ENCODE assay signal across 22 cellular contexts in genomic region chr5:93071710-93072109, GRCh38.
DNase-seq lines count a peak whose midpoint lies in the region; ATAC-seq, FAIRE-seq and TF ChIP-seq lines count a peak whose summit lies in the region.
"Had no signal": no experiment of that assay in that cellular context is flagged by ENCODE, and none has a peak within 500 bp of the region (broad histone marks: within the 10 kb centered on the region; RNA-seq: fewer than 3 reads in every experiment).

No MANE protein-coding gene starts in this region.

- no peaks in the 10 kb centered on the region for H3K9me3 ChIP-seq in GM12878 (replicated peaks; ENCODE audit: control insufficient read depth, insufficient read depth, low read length)
- no peaks in the 10 kb centered on the region for H3K9me3 ChIP-seq in CD8-positive, alpha-beta memory T cell (ENCODE audit: low read length)
- H3K9me3 ChIP-seq: BLaER1, HAP-1, SK-N-SH had no signal

- TF ChIP-seq CTCF in GM12878 (IDR thresholded peaks at IDR 0.05 in 2 of 3, conservative IDR thresholded peaks at IDR 0.05 in 1 of 3; ENCODE audit: control insufficient read depth in 2 of 3, extremely low read depth in 1 of 3, insufficient read depth in 1 of 3, low read depth in 3 of 3, low read length in 3 of 3), result no peak
- TF ChIP-seq CTCF in glutamatergic neuron (IDR thresholded peaks at IDR 0.05; ENCODE audit: partially characterized antibody, unreplicated experiment), result no peak

- DNase-seq in GM12878 (ENCODE audit: low read depth, low spot score) (no peak), iPS-NIHi11 (ENCODE audit: low spot score) (no peak), glutamatergic neuron (no peak)
- DNase-seq in CD8-positive, alpha-beta memory T cell, result no peak
- DNase-seq: CD4-positive, CD25-positive, alpha-beta regulatory T cell; GOT3; HFFc6; KBM-7; NCI-H2029 treated with DMSO at 0.1 percent for 48 hours; NCI-H446 treated with DMSO at 0.1 percent for 48 hours; NCI-H526 treated with DMSO at 0.1 percent for 48 hours; SIG-M5; SK-N-SH; SW 1271 had no signal

- no peaks in the 10 kb centered on the region for H3K27me3 ChIP-seq in GM12878 (replicated peaks in 1 of 2; ENCODE audit: control insufficient read depth in 2 of 2, insufficient read depth in 2 of 2, low read length in 1 of 2)
- no peaks in the 10 kb centered on the region for H3K27me3 ChIP-seq in CD8-positive, alpha-beta memory T cell (ENCODE audit: insufficient read depth, low read length, poor library complexity, severe bottlenecking)
- H3K27me3 ChIP-seq: BLaER1 had no signal

- no peak for TF ChIP-seq RAD21 in GM12878 (IDR thresholded peaks at IDR 0.05; ENCODE audit: insufficient read depth, low read depth, low read length)

- CTCF ChIA-PET in GM12878 (lab: Yijun Ruan, JAX), result no interaction called here
- CTCF ChIA-PET in CD8-positive, alpha-beta memory T cell (lab: Charles Lee), result no interaction called here

- WGBS in GM12878 (ENCODE audit: insufficient coverage, insufficient replicate concordance, low lambda C conversion rate, missing lambda C conversion rate), result 0% methylated on average over 1 of the region's 1 CpG

- H3K79me2 ChIP-seq in GM12878 (ENCODE audit: control insufficient read depth, insufficient read depth, low read length), result no peaks in the 10 kb centered on the region

- no peak overlapping the region for H3K4me2 ChIP-seq in GM12878 (ENCODE audit: control insufficient read depth, insufficient read depth)
- H3K4me2 ChIP-seq: BLaER1, SK-N-SH had no signal

- no peak overlapping the region for H3K27ac Mint-ChIP-seq in CD8-positive, alpha-beta memory T cell
- no peak overlapping the region for H3K27ac Mint-ChIP-seq in glutamatergic neuron (ENCODE audit: unreplicated experiment)
- H3K27ac Mint-ChIP-seq: CD4-positive, CD25-positive, alpha-beta regulatory T cell; HFFc6; T-helper 1 cell treated with Interleukin-12 subunit alpha and Interleukin-12 subunit beta and Interleukin-4 antibody, amounts not matched to agents 30 μg/mL and 1 μg/mL, for 36 hours had no signal

- in situ Hi-C loops in GM12878 (cut with MboI), result no loop called here

- H3K4me3 Mint-ChIP-seq in CD8-positive, alpha-beta memory T cell, result no peak overlapping the region
- no peak overlapping the region for H3K4me3 Mint-ChIP-seq in glutamatergic neuron (ENCODE audit: unreplicated experiment)
- H3K4me3 Mint-ChIP-seq: CD4-positive, CD25-positive, alpha-beta regulatory T cell; HFFc6; T-helper 1 cell treated with Interleukin-12 subunit alpha and Interleukin-12 subunit beta and Interleukin-4 antibody, amounts not matched to agents 30 μg/mL and 1 μg/mL, for 36 hours had no signal

- RAD21 ChIA-PET in GM12878 (lab: Charles Lee; ENCODE audit: unreplicated experiment), result no interaction called here

- TF ChIP-seq EP300 in GM12878 (IDR thresholded peaks at IDR 0.05; ENCODE audit: borderline replicate concordance in 1 of 2, control insufficient read depth in 1 of 2, low read depth in 2 of 2, low read length in 2 of 2), result no peak

- FAIRE-seq in A204.1 (lab: Jason Lieb, UNC) (peak; percentile 53), GM12878 (lab: Jason Lieb, UNC) (peak; percentile 13)
- FAIRE-seq: RCC 7860 had no signal

- POLR2A ChIA-PET in GM12878 (lab: Charles Lee), result no interaction called here
- POLR2A ChIA-PET in CD8-positive, alpha-beta memory T cell (lab: Charles Lee), result no interaction called here

- no peaks in the 10 kb centered on the region for H3K4me1 ChIP-seq in GM12878 (ENCODE audit: control insufficient read depth, insufficient read depth, low read length)
- no peaks in the 10 kb centered on the region for H3K4me1 ChIP-seq in CD8-positive, alpha-beta memory T cell (ENCODE audit: insufficient read depth, low read length)
- H3K4me1 ChIP-seq: BLaER1, HAP-1 had no signal

- TF ChIP-seq POLR2A in GM12878 (IDR thresholded peaks at IDR 0.05; ENCODE audit: low read depth, low read length), result no peak

- no peak overlapping the region for H3K27ac ChIP-seq in GM12878 (ENCODE audit: control insufficient read depth, insufficient read depth)
- H3K27ac ChIP-seq in CD8-positive, alpha-beta memory T cell (ENCODE audit: low read depth, low read length), result no peak overlapping the region
- H3K27ac ChIP-seq: BLaER1 had no signal

- no peaks in the 10 kb centered on the region for H4K20me1 ChIP-seq in GM12878 (ENCODE audit: control insufficient read depth, insufficient read depth)
- H4K20me1 ChIP-seq: BLaER1 had no signal

- H2AFZ ChIP-seq in GM12878 (ENCODE audit: control insufficient read depth, low read depth, low read length), result no peak overlapping the region

- ATAC-seq in GM18868 (IDR thresholded peaks at IDR 0.05; ENCODE audit: unreplicated experiment) (peak; percentile 51), HG03575 (IDR thresholded peaks at IDR 0.05; ENCODE audit: extremely low read depth, insufficient number of reproducible peaks, low FRiP score, unreplicated experiment) (peak; percentile 49), GM12878 (peak; percentile 31; the same call in 1 of the 3 replicates), HG03108 (IDR thresholded peaks at IDR 0.05; ENCODE audit: unreplicated experiment) (no peak)

- H3K36me3 Mint-ChIP-seq in CD8-positive, alpha-beta memory T cell, result no peaks in the 10 kb centered on the region
- no peaks in the 10 kb centered on the region for H3K36me3 Mint-ChIP-seq in glutamatergic neuron (ENCODE audit: unreplicated experiment)
- H3K36me3 Mint-ChIP-seq: CD4-positive, CD25-positive, alpha-beta regulatory T cell had no signal

- peaks cover 0 to 1% (median 0%) of the 10 kb centered on the region in 5 donors for H3K9me3 Mint-ChIP-seq in CD8-positive, alpha-beta memory T cell
- no peaks in the 10 kb centered on the region for H3K9me3 Mint-ChIP-seq in glutamatergic neuron (ENCODE audit: unreplicated experiment)
- H3K9me3 Mint-ChIP-seq: HFFc6; T-helper 1 cell treated with Interleukin-12 subunit alpha and Interleukin-12 subunit beta and Interleukin-4 antibody, amounts not matched to agents 30 μg/mL and 1 μg/mL, for 36 hours had no signal

- no peaks in the 10 kb centered on the region for H3K36me3 ChIP-seq in GM12878 (ENCODE audit: control insufficient read depth in 2 of 2, insufficient read depth in 2 of 2, low read length in 1 of 2)
- no peaks in the 10 kb centered on the region for H3K36me3 ChIP-seq in CD8-positive, alpha-beta memory T cell (ENCODE audit: insufficient read depth, low read length)
- H3K36me3 ChIP-seq: BLaER1, HAP-1 had no signal

- intact Hi-C loops in GM12878 (cut with micrococcal nuclease; ENCODE audit: unreplicated experiment), result no loop called here

- H3K9ac ChIP-seq in GM12878 (ENCODE audit: control insufficient read depth, insufficient read depth, low read length), result no peak overlapping the region
- H3K9ac ChIP-seq: BLaER1, SK-N-SH had no signal

- BruUV-seq in GM12878 (replicated peaks; lab: Mats Ljungman, UMichigan), result no TSS peak

- no peaks in the 10 kb centered on the region for H3K27me3 Mint-ChIP-seq in CD8-positive, alpha-beta memory T cell
- no peaks in the 10 kb centered on the region for H3K27me3 Mint-ChIP-seq in glutamatergic neuron (ENCODE audit: unreplicated experiment)
- H3K27me3 Mint-ChIP-seq: CD4-positive, CD25-positive, alpha-beta regulatory T cell had no signal

- SMC1A ChIA-PET in GM12878 (lab: Charles Lee; ENCODE audit: uncharacterized antibody, unreplicated experiment), result no interaction called here

- H3K4me3 ChIP-seq in GM12878, result no peak overlapping the region
- H3K4me3 ChIP-seq in CD8-positive, alpha-beta memory T cell (ENCODE audit: low read length), result no peak overlapping the region
- H3K4me3 ChIP-seq: BLaER1, HAP-1 had no signal

- H3K4me1 Mint-ChIP-seq in CD8-positive, alpha-beta memory T cell, result no peaks in the 10 kb centered on the region
- peaks cover 1% of the 10 kb centered on the region for H3K4me1 Mint-ChIP-seq in glutamatergic neuron (ENCODE audit: low read depth, unreplicated experiment)
- H3K4me1 Mint-ChIP-seq: CD4-positive, CD25-positive, alpha-beta regulatory T cell had no signal

TF ChIP-seq in GM12878, 131 proteins besides CTCF, POLR2A, EP300 and RAD21:
- TF ChIP-seq ATF3 (IDR thresholded peaks at IDR 0.05; ENCODE audit: borderline replicate concordance, extremely low read depth, low read depth, low read length) (no peak), MEF2A (IDR thresholded peaks at IDR 0.05; ENCODE audit: insufficient read depth, low read depth, low read length) (peak; percentile 76; the same call in 1 of the 2 replicates), JUNB (IDR thresholded peaks at IDR 0.05) (peak; percentile 53; the same call in 1 of the 2 replicates), SPI1 (IDR thresholded peaks at IDR 0.05; ENCODE audit: borderline replicate concordance, insufficient read depth, low read depth, low read length) (0 out of 2 replicates have a peak, but pooled peaks have one; percentile 22), NFIC (IDR thresholded peaks at IDR 0.05; ENCODE audit: low read depth, low read length) (peak; percentile 62; the same call in 1 of the 2 replicates)
